Comparison of ENCODE assay signal across 37 cellular contexts in the genomic region with DNA sequence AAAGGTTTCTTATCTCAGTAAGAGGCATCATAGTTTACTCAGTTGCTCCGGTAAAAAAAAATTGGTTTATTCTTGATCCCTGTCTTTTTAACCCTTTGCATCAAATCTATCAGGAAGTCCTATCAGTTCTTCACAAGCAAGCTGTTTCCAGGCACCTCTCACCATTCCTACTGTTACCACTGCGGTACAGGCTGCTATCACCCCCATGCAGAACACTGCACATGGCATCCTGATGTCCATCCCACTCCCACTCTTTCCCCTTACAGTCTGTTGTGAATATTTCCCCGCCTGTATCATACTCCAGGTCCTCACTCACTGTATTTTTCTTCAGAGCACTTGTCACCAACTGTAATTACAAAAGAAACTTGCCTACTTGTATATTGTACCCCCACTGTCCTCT. TPM values are rescaled to one million over a fixed set of nuclear protein-coding genes. Genes with fewer than 3 reads are reported as not detected.
"Had no signal": no experiment of that assay in that cellular context is flagged by ENCODE, and none has a peak within 500 bp of the region (broad histone marks: within the 10 kb centered on the region; RNA-seq: fewer than 3 reads in every experiment).

No MANE protein-coding gene starts in this region.

- H3K27me3 ChIP-seq: MG63 had no signal

- DNase-seq: Karpas-422, Kasumi-1, MG63, MM.1S, MV-4-11, NCI-H1048, NCI-H1092, NCI-H1092 treated with DMSO at 0.1 percent for 48 hours, NCI-H1105, NCI-H1105 treated with DMSO at 0.1 percent for 48 hours, NCI-H1417, NCI-H1417 treated with DMSO at 0.1 percent for 48 hours, NCI-H1436, NCI-H1436 treated with DMSO at 0.1 percent for 48 hours, NCI-H146, NCI-H1694, NCI-H1694 treated with DMSO at 0.1 percent for 48 hours, NCI-H187, NCI-H187 treated with DMSO at 0.1 percent for 48 hours, NCI-H1930, NCI-H2029, NCI-H2029 treated with DMSO at 0.1 percent for 48 hours, NCI-H2081, NCI-H2081 treated with DMSO at 0.1 percent for 48 hours, NCI-H2107, NCI-H2171, NCI-H2171 treated with DMSO at 0.1 percent for 48 hours, NCI-H2227 treated with DMSO at 0.1 percent for 48 hours, NCI-H226, NCI-H345, NCI-H446, NCI-H446 treated with DMSO at 0.1 percent for 48 hours, NCI-H510A, NCI-H510A treated with DMSO at 0.1 percent for 48 hours had no signal

- H3K9me3 ChIP-seq: MG63 had no signal

- H3K36me3 ChIP-seq: MG63 had no signal

- H3K4me3 ChIP-seq: MG63 had no signal

RNA-seq across cellular contexts. Expression of a gene that starts 40.0 kb away (rescaled TPM):
- total RNA-seq: LHCN-M2, MCF 10A, NCI-H460 had no signal
